15 cellular contexts compared by ENCODE assay signal in genomic region chr16:4677390-4677789, GRCh38. TPM values are rescaled to one million over a fixed set of nuclear protein-coding genes. Genes with fewer than 3 reads are reported as not detected.
DNase-seq lines count a peak whose midpoint lies in the region; ATAC-seq and TF ChIP-seq lines count a peak whose summit lies in the region.
"Had no signal": no experiment of that assay in that cellular context is flagged by ENCODE, and none has a peak within 500 bp of the region (broad histone marks: within the 10 kb centered on the region; RNA-seq: fewer than 3 reads in every experiment).

No MANE protein-coding gene starts in this region.

- H3K4me3 ChIP-seq in heart left ventricle (peak overlapping the region in 2 of 12 donors; percentile 15 to 28), psoas muscle (no peak overlapping the region), esophagus muscularis mucosa (no peak overlapping the region)

- 42 to 65% (median 58%) methylated on average over 6 to 17 of the region's 17 CpGs for WGBS in heart left ventricle, 4 donors
- 71 to 76% (median 75%) methylated on average over 17 of the region's 17 CpGs for WGBS in psoas muscle, 3 donors
- 100% methylated on average over 3 of the region's 17 CpGs for WGBS in esophagus muscularis mucosa

- intact Hi-C loops in heart left ventricle (cut with DNase I) = no loop called here
- intact Hi-C loops in psoas muscle (cut with DNase I) = no loop called here
- intact Hi-C loops in esophagus muscularis mucosa (cut with DNase I) = no loop called here

- H3K27ac Mint-ChIP-seq in T-helper 1 cell treated with Interleukin-12 subunit alpha and Interleukin-12 subunit beta and Interleukin-4 antibody, amounts not matched to agents 30 μg/mL and 1 μg/mL, for 36 hours = peak overlapping the region; percentile 97

- peaks cover 0 to 75% (median 38%) of the 10 kb centered on the region in 9 donors for H3K36me3 ChIP-seq in heart left ventricle
- peaks cover 0 to 72% of the 10 kb centered on the region in 2 donors for H3K36me3 ChIP-seq in psoas muscle (ENCODE audit: insufficient read depth in 1 of 2, low read depth in 1 of 2)
- H3K36me3 ChIP-seq in esophagus muscularis mucosa = peaks cover 19 to 96% (median 73%) of the 10 kb centered on the region in 4 donors

- peak; percentile 81 to 84 (median 82) for ATAC-seq in heart left ventricle
- peak; percentile 58 to 78 (median 71) for ATAC-seq in psoas muscle
- ATAC-seq: left colon had no signal

- H3K27me3 Mint-ChIP-seq in T-helper 1 cell treated with Interleukin-12 subunit alpha and Interleukin-12 subunit beta and Interleukin-4 antibody, amounts not matched to agents 30 μg/mL and 1 μg/mL, for 36 hours (ENCODE audit: low read depth) = no peaks in the 10 kb centered on the region
- H3K27me3 Mint-ChIP-seq: type B pancreatic cell had no signal

- H3K27me3 ChIP-seq in heart left ventricle = no peaks in the 10 kb centered on the region
- H3K27me3 ChIP-seq in psoas muscle (ENCODE audit: insufficient read depth in 3 of 3, low read length in 2 of 3) = no peaks in the 10 kb centered on the region
- H3K27me3 ChIP-seq in esophagus muscularis mucosa = no peaks in the 10 kb centered on the region
- H3K27me3 ChIP-seq: neutrophil had no signal

- peak in 1 of 12 donors; percentile 15 for TF ChIP-seq CTCF in heart left ventricle (IDR thresholded peaks at IDR 0.05)
- no peak for TF ChIP-seq CTCF in psoas muscle (IDR thresholded peaks at IDR 0.05)
- no peak for TF ChIP-seq CTCF in esophagus muscularis mucosa (IDR thresholded peaks at IDR 0.05)

- peaks cover 26% of the 10 kb centered on the region for H3K4me1 Mint-ChIP-seq in T-helper 1 cell treated with Interleukin-12 subunit alpha and Interleukin-12 subunit beta and Interleukin-4 antibody, amounts not matched to agents 30 μg/mL and 1 μg/mL, for 36 hours (ENCODE audit: low read depth)

- H3K36me3 Mint-ChIP-seq in T-helper 1 cell treated with Interleukin-12 subunit alpha and Interleukin-12 subunit beta and Interleukin-4 antibody, amounts not matched to agents 30 μg/mL and 1 μg/mL, for 36 hours (ENCODE audit: low read depth) = peaks cover 13% of the 10 kb centered on the region
- H3K36me3 Mint-ChIP-seq: type B pancreatic cell had no signal

- H3K27ac ChIP-seq in heart left ventricle (peak overlapping the region; percentile 57 to 97 (median 84)), psoas muscle (peak overlapping the region; percentile 48), esophagus muscularis mucosa (replicated peaks in 1 of 4) (no peak overlapping the region)

- no peaks in the 10 kb centered on the region for H3K9me3 Mint-ChIP-seq in T-helper 1 cell treated with Interleukin-12 subunit alpha and Interleukin-12 subunit beta and Interleukin-4 antibody, amounts not matched to agents 30 μg/mL and 1 μg/mL, for 36 hours
- H3K9me3 Mint-ChIP-seq: type B pancreatic cell had no signal

- H3K4me3 Mint-ChIP-seq in T-helper 1 cell treated with Interleukin-12 subunit alpha and Interleukin-12 subunit beta and Interleukin-4 antibody, amounts not matched to agents 30 μg/mL and 1 μg/mL, for 36 hours = no peak overlapping the region
- H3K4me3 Mint-ChIP-seq: type B pancreatic cell had no signal

- H3K4me1 ChIP-seq in heart left ventricle (peaks cover 0 to 49% (median 25%) of the 10 kb centered on the region in 12 donors), psoas muscle (peaks cover 14% of the 10 kb centered on the region), esophagus muscularis mucosa (peaks cover 23 to 34% (median 28%) of the 10 kb centered on the region in 4 donors)

- DNase-seq in T-helper 1 cell (no peak), heart left ventricle (peak; percentile 75 to 92 (median 81)), psoas muscle (peak; percentile 72 to 81), esophagus muscularis mucosa (ENCODE audit: extremely low spot score) (no peak), NOMO-1 treated with DMSO at 0.1 percent for 48 hours (lab: John Stamatoyannopoulos, UW; ENCODE audit: unreplicated experiment) (no peak)
- DNase-seq: 8988T; activated effector memory CD4-positive, alpha-beta T cell treated with anti-CD3 and anti-CD28 coated beads, Interleukin-2, amount 50 U/mL, for 16 hours; GF-D8; glutamatergic neuron; left colon; NCI-H2171 treated with DMSO at 0.1 percent for 48 hours; NK-92 treated with Interleukin-12 subunit alpha and Interleukin-12 subunit beta, amount 100 ng/mL, for 24 hours had no signal

- no peak for TF ChIP-seq EP300 in esophagus muscularis mucosa (IDR thresholded peaks at IDR 0.05)

- TF ChIP-seq POLR2A in heart left ventricle (IDR thresholded peaks at IDR 0.05) (no peak), esophagus muscularis mucosa (IDR thresholded peaks at IDR 0.05; ENCODE audit: low read depth) (no peak)

- H3K9me3 ChIP-seq in heart left ventricle = no peaks in the 10 kb centered on the region
- no peaks in the 10 kb centered on the region for H3K9me3 ChIP-seq in psoas muscle
- no peaks in the 10 kb centered on the region for H3K9me3 ChIP-seq in esophagus muscularis mucosa
- H3K9me3 ChIP-seq: neutrophil had no signal

RNA-seq across cellular contexts. Expression of gene NUDT16L1, which starts 16.0 kb away (rescaled TPM):
- 10 to 100 TPM; 33.1 to 65.2 (median 46.4) TPM for total RNA-seq in heart left ventricle
- polyA plus RNA-seq in heart left ventricle = 10 to 100 TPM; 47.5 to 51.0 TPM
- total RNA-seq in psoas muscle = 10 to 100 TPM in 1 of 4 donors, 1 to 10 TPM in 3; 6.3 to 20.2 (median 8.4) TPM
- polyA plus RNA-seq in psoas muscle = 1 to 10 TPM; 6.6 to 9.7 (median 7.4) TPM
- 10 to 100 TPM; 18.1 to 33.9 (median 24.6) TPM for total RNA-seq in esophagus muscularis mucosa

RNA-seq across cellular contexts. Expression of gene MGRN1, which starts 52.8 kb away (rescaled TPM):
- total RNA-seq in heart left ventricle = 10 to 100 TPM; 28.5 to 75.0 (median 42.0) TPM
- 10 to 100 TPM; 17.9 to 36.9 TPM for polyA plus RNA-seq in heart left ventricle
- total RNA-seq in psoas muscle = 10 to 100 TPM; 44.2 to 63.1 (median 59.4) TPM
- polyA plus RNA-seq in psoas muscle = 10 to 100 TPM; 20.2 to 36.3 (median 24.6) TPM
- total RNA-seq in esophagus muscularis mucosa = 10 to 100 TPM; 40.3 to 75.6 (median 48.5) TPM

RNA-seq across cellular contexts. Expression of gene ANKS3, which starts 56.7 kb away (rescaled TPM):
- 10 to 100 TPM in 2 of 9 donors, 1 to 10 TPM in 7; 5.1 to 12.5 (median 8.6) TPM for total RNA-seq in heart left ventricle
- polyA plus RNA-seq in heart left ventricle = 10 to 100 TPM in 1 of 2 donors, 1 to 10 TPM in 1; 9.8 to 12.7 TPM
- 1 to 10 TPM; 5.2 to 9.1 (median 7.4) TPM for total RNA-seq in psoas muscle
- polyA plus RNA-seq in psoas muscle = 10 to 100 TPM; 10.7 to 15.0 (median 14.2) TPM
- 10 to 100 TPM; 17.0 to 29.0 (median 24.7) TPM for total RNA-seq in esophagus muscularis mucosa

RNA-seq across cellular contexts. Expression of gene DNAAF8, which starts 56.9 kb away (rescaled TPM):
- total RNA-seq in heart left ventricle (1 to 10 TPM in 3 of 9 donors, under 1 TPM in 6; 0.34 to 3.4 (median 0.70) TPM), psoas muscle (1 to 10 TPM in 1 of 4 donors, under 1 TPM in 2, not detected in 1; 0.42 to 1.1 (median 0.71) TPM), esophagus muscularis mucosa (1 to 10 TPM in 2 of 4 donors, under 1 TPM in 2; 0.42 to 1.7 (median 0.94) TPM)
- polyA plus RNA-seq in heart left ventricle (1 to 10 TPM; 1.7 TPM), psoas muscle (1 to 10 TPM; 1.2 to 2.1 (median 1.8) TPM)

Comparison
In these comparisons a context has a peak if more than half of its experiments do, and no peak if none do; other contexts are left out.
1. DNase-seq: peak in heart left ventricle (5 of 5) and psoas muscle (2 of 2); none in T-helper 1 cell (0 of 5), esophagus muscularis mucosa (single experiment) and NOMO-1 treated with DMSO at 0.1 percent for 48 hours (single experiment).
2. H3K27ac ChIP-seq: peak in heart left ventricle (12 of 12) and psoas muscle (single experiment); none in esophagus muscularis mucosa (0 of 4).